ENCODE assay signal across 1 cellular context in genomic region chr17:82047914-82048570, GRCh38.
TF ChIP-seq lines count a peak whose summit lies in the region.

No MANE protein-coding gene starts in this region.

TF ChIP-seq in HepG2, 621 proteins besides CTCF, POLR2A, EP300 and RAD21:
- TF ChIP-seq PPARG (CRISPR knock-in tag; conservative IDR thresholded peaks at IDR 0.05) (no peak), HOXA3 (CRISPR knock-in tag; IDR thresholded peaks at IDR 0.05) (no peak), ZNF468 (CRISPR knock-in tag; IDR thresholded peaks at IDR 0.05) (no peak), CBX2 (IDR thresholded peaks at IDR 0.05; ENCODE audit: low read depth, low read length) (no peak), CBX2 (CRISPR knock-in tag; IDR thresholded peaks at IDR 0.05; ENCODE audit: low read depth) (no peak), ARID2 (CRISPR knock-in tag; IDR thresholded peaks at IDR 0.05; ENCODE audit: borderline replicate concordance) (no peak), PCBP1 (IDR thresholded peaks at IDR 0.05; ENCODE audit: borderline replicate concordance, low read depth, low read length) (0 out of 2 replicates have a peak, but pooled peaks have one; percentile 44), PHF21A (CRISPR knock-in tag; IDR thresholded peaks at IDR 0.05) (no peak), ZNF331 (CRISPR knock-in tag; IDR thresholded peaks at IDR 0.05) (no peak), ATF7-NPFF (CRISPR knock-in tag; IDR thresholded peaks at IDR 0.05; ENCODE audit: low read depth) (no peak), ZNF83 (CRISPR knock-in tag; IDR thresholded peaks at IDR 0.05; ENCODE audit: borderline replicate concordance) (no peak), ZNF567 (CRISPR knock-in tag; IDR thresholded peaks at IDR 0.05; ENCODE audit: borderline replicate concordance) (no peak), AGO2 (optimal IDR thresholded peaks at IDR 0.05; ENCODE audit: low read depth, low read length) (peak; percentile 64), GLI4 (CRISPR knock-in tag; IDR thresholded peaks at IDR 0.05; ENCODE audit: borderline replicate concordance) (no peak)
- TF ChIP-seq, protein P1, sequence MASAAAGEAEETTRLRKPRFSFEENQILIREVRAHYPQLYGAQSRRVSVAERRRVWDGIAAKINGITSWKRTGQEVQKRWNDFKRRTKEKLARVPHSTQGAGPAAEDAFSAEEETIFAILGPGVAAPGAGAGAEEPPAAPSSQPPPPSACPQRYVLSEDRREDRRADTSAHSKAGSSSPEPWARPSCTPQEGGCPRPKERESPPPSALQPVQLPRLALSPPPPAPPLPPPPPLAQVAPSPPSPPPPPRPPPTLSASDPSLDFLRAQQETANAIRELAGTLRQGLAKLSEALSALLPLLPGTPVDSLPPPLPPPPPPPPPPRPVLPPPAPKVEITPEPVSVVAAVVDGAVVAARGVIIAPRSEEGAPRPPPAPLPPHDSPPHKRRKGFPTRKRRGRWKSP (CRISPR knock-in tag; IDR thresholded peaks at IDR 0.05): no peak
TF ChIP-seq in HepG2: peak in this region for 2.
